ENCODE assay signal across 16 cellular contexts in the genomic region with DNA sequence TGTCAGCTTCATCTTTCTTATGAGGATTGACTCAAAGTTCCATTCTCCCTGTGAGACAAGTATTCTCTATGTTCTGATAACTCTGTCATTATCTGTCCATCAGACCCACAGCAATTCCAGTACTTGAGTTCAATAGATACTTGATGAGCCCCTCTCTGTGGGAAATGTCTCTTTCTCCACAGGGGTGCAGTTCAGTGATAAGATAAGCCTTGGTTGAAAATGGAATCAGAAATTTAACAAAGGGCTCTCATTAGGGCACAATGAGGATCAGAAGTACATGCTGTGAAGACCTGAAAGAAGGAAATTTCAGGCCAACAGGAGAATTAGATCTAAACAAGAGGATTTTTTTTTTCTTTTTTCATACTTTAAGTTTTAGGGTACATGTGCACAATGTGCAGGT.
A peak's percentile ranks its signal among the peaks of the same experiment; 100 is the strongest.
DNase-seq lines count a peak whose midpoint lies in the region; ATAC-seq and TF ChIP-seq lines count a peak whose summit lies in the region.
"Had no signal": no experiment of that assay in that cellular context is flagged by ENCODE, and none has a peak within 500 bp of the region (broad histone marks: within the 10 kb centered on the region; RNA-seq: fewer than 3 reads in every experiment).

No MANE protein-coding gene starts in this region.

- no peaks in the 10 kb centered on the region for H3K27me3 ChIP-seq in endodermal cell (ENCODE audit: control insufficient read depth, insufficient read depth, low read length, poor library complexity, severe bottlenecking)
- no peaks in the 10 kb centered on the region for H3K27me3 ChIP-seq in neural cell (ENCODE audit: insufficient read depth, low read depth, low read length)
- H3K27me3 ChIP-seq in effector memory CD4-positive, alpha-beta T cell (replicated peaks; ENCODE audit: control insufficient read depth, insufficient read depth, low read length, poor library complexity, severe bottlenecking) = no peaks in the 10 kb centered on the region

- peak overlapping the region; percentile 26 for H3K4me3 Mint-ChIP-seq in endodermal cell
- H3K4me3 Mint-ChIP-seq: CD4-positive, alpha-beta T cell; H9 had no signal

- no peak overlapping the region for H3K9ac ChIP-seq in endodermal cell (ENCODE audit: extremely low read depth, low read length, poor library complexity, severe bottlenecking)
- no peak overlapping the region for H3K9ac ChIP-seq in neural cell (ENCODE audit: low read length)

- H4K20me1 ChIP-seq in neural cell (ENCODE audit: insufficient read depth) = no peaks in the 10 kb centered on the region

- no peak overlapping the region for H3K27ac ChIP-seq in endodermal cell (ENCODE audit: low read depth, low read length)
- H3K27ac ChIP-seq in neural cell (ENCODE audit: low read length) = no peak overlapping the region
- H3K27ac ChIP-seq in effector memory CD4-positive, alpha-beta T cell (ENCODE audit: insufficient read depth, low read length, poor library complexity, severe bottlenecking) = no peak overlapping the region
- H3K27ac ChIP-seq: 22Rv1, A549, C4-2B had no signal

- no peak for ATAC-seq in GM18858 (IDR thresholded peaks at IDR 0.05; ENCODE audit: unreplicated experiment)
- ATAC-seq: A549 had no signal

- no peak for TF ChIP-seq RAD21 in neural cell (conservative IDR thresholded peaks at IDR 0.05)

- H3F3A ChIP-seq in neural cell (ENCODE audit: insufficient read depth, low read length, poor library complexity, severe bottlenecking) = no peaks in the 10 kb centered on the region

- H3K9me3 Mint-ChIP-seq in endodermal cell = peaks cover 18% of the 10 kb centered on the region
- H3K9me3 Mint-ChIP-seq: H9 had no signal

- H3K4me2 ChIP-seq in neural cell (ENCODE audit: low read length) = no peak overlapping the region
- H3K4me2 ChIP-seq: A549 had no signal

- peaks cover 1% of the 10 kb centered on the region for H3K4me1 ChIP-seq in endodermal cell (ENCODE audit: control insufficient read depth, insufficient read depth, low read length)
- H3K4me1 ChIP-seq in effector memory CD4-positive, alpha-beta T cell (ENCODE audit: control insufficient read depth, insufficient read depth, low read length, poor library complexity, severe bottlenecking) = no peaks in the 10 kb centered on the region
- H3K4me1 ChIP-seq: A549, Caco-2 had no signal

- H3K9me3 ChIP-seq in endodermal cell (ENCODE audit: control insufficient read depth, low read length) = peaks cover 24% of the 10 kb centered on the region
- no peaks in the 10 kb centered on the region for H3K9me3 ChIP-seq in neural cell (ENCODE audit: low read length)
- H3K9me3 ChIP-seq in effector memory CD4-positive, alpha-beta T cell (ENCODE audit: control insufficient read depth, low read length) = no peaks in the 10 kb centered on the region
- H3K9me3 ChIP-seq: A549, Caco-2 had no signal

- TF ChIP-seq CTCF in endodermal cell (conservative IDR thresholded peaks at IDR 0.05) (no peak), neural cell (IDR thresholded peaks at IDR 0.05; ENCODE audit: poor library complexity, severe bottlenecking) (no peak)

- H3K36me3 ChIP-seq in endodermal cell (ENCODE audit: control insufficient read depth, insufficient read depth, low read length) (no peaks in the 10 kb centered on the region), neural cell (ENCODE audit: insufficient read depth, low read length) (no peaks in the 10 kb centered on the region)
- no peaks in the 10 kb centered on the region for H3K36me3 ChIP-seq in effector memory CD4-positive, alpha-beta T cell (ENCODE audit: control insufficient read depth, insufficient read depth, low read length)

- no peaks in the 10 kb centered on the region for H3K27me3 Mint-ChIP-seq in endodermal cell (ENCODE audit: insufficient read depth)
- H3K27me3 Mint-ChIP-seq: CD4-positive, alpha-beta T cell had no signal

- peaks cover 36% of the 10 kb centered on the region for H3K4me1 Mint-ChIP-seq in endodermal cell

- H2AFZ ChIP-seq in neural cell (ENCODE audit: low read depth, low read length) = no peak overlapping the region

- H3K36me3 Mint-ChIP-seq in endodermal cell (ENCODE audit: low read depth) = peaks cover 7% of the 10 kb centered on the region

- H3K9me2 ChIP-seq in neural cell (ENCODE audit: insufficient read depth, low read length) = no peaks in the 10 kb centered on the region

- no peak overlapping the region for H3K4me3 ChIP-seq in endodermal cell (ENCODE audit: low read length)
- no peak overlapping the region for H3K4me3 ChIP-seq in neural cell (ENCODE audit: low read length)
- no peak overlapping the region for H3K4me3 ChIP-seq in effector memory CD4-positive, alpha-beta T cell (ENCODE audit: insufficient read depth, low read depth, low read length, poor library complexity, severe bottlenecking)
- H3K4me3 ChIP-seq: A549 had no signal

- TF ChIP-seq EP300 in neural cell (conservative IDR thresholded peaks at IDR 0.05; ENCODE audit: poor library complexity, severe bottlenecking) = no peak

- no peaks in the 10 kb centered on the region for H3K79me2 ChIP-seq in neural cell (replicated peaks; ENCODE audit: insufficient read depth, low read length)

- peak overlapping the region; percentile 19 for H3K27ac Mint-ChIP-seq in endodermal cell
- H3K27ac Mint-ChIP-seq: CD4-positive, alpha-beta T cell; H9 had no signal

- peak; percentile 40 for DNase-seq in NCI-H146 (lab: John Stamatoyannopoulos, UW)
- DNase-seq in NCI-H146 treated with DMSO at 0.1 percent for 48 hours (lab: John Stamatoyannopoulos, UW; ENCODE audit: unreplicated experiment) = no peak
- peak; percentile 74 for DNase-seq in endodermal cell
- no peak for DNase-seq in effector memory CD4-positive, alpha-beta T cell
- DNase-seq in RKO (ENCODE audit: low spot score) = no peak
- DNase-seq: AML-193; Caco-2; CD4-positive, alpha-beta T cell; GDM1; GOT3; H9 had no signal

TF ChIP-seq in neural cell, 6 proteins besides CTCF, POLR2A, EP300 and RAD21:
- no peak for TF ChIP-seq SMC3 (conservative IDR thresholded peaks at IDR 0.05; ENCODE audit: poor library complexity)
- peak; percentile 48 for TF ChIP-seq POLR2AphosphoS5 (IDR thresholded peaks at IDR 0.05)
- TF ChIP-seq, protein P1, sequence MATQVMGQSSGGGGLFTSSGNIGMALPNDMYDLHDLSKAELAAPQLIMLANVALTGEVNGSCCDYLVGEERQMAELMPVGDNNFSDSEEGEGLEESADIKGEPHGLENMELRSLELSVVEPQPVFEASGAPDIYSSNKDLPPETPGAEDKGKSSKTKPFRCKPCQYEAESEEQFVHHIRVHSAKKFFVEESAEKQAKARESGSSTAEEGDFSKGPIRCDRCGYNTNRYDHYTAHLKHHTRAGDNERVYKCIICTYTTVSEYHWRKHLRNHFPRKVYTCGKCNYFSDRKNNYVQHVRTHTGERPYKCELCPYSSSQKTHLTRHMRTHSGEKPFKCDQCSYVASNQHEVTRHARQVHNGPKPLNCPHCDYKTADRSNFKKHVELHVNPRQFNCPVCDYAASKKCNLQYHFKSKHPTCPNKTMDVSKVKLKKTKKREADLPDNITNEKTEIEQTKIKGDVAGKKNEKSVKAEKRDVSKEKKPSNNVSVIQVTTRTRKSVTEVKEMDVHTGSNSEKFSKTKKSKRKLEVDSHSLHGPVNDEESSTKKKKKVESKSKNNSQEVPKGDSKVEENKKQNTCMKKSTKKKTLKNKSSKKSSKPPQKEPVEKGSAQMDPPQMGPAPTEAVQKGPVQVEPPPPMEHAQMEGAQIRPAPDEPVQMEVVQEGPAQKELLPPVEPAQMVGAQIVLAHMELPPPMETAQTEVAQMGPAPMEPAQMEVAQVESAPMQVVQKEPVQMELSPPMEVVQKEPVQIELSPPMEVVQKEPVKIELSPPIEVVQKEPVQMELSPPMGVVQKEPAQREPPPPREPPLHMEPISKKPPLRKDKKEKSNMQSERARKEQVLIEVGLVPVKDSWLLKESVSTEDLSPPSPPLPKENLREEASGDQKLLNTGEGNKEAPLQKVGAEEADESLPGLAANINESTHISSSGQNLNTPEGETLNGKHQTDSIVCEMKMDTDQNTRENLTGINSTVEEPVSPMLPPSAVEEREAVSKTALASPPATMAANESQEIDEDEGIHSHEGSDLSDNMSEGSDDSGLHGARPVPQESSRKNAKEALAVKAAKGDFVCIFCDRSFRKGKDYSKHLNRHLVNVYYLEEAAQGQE (IDR thresholded peaks at IDR 0.05; ENCODE audit: borderline replicate concordance) = no peak
- no peak for TF ChIP-seq TAF1 (IDR thresholded peaks at IDR 0.05; ENCODE audit: low read depth)
- no peak for TF ChIP-seq EZH2 (IDR thresholded peaks at IDR 0.05; ENCODE audit: borderline replicate concordance, insufficient read depth, low read length, poor library complexity, severe bottlenecking)
- TF ChIP-seq MXI1 (conservative IDR thresholded peaks at IDR 0.05; ENCODE audit: poor library complexity, severe bottlenecking) = no peak

Comparison
In these comparisons a context has a peak if more than half of its experiments do, and no peak if none do; other contexts are left out.
1. DNase-seq: peak in NCI-H146 (single experiment) and endodermal cell (single experiment); none in NCI-H146 treated with DMSO at 0.1 percent for 48 hours (single experiment), effector memory CD4-positive, alpha-beta T cell (0 of 3) and RKO (single experiment).